Comparison of ENCODE assay signal across 17 cellular contexts in the genomic region with DNA sequence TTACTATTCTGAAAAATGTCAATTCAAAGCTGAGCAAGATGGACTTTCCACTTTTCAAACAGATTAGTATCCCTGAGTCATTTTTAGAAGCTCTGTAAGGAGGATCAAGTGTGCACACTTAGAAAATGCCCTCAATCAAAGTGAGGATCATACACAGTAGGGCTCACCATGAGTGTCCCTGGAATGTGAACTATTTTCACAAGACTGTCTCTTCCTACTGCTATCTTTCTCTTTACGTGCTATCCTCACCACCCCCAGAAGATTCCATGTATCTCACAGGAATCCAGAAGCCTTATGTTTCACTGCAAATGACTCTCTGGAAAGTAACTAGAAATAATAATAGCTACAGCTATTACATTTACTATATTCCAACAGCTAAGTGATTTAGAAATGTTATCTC.
"Had no signal": no experiment of that assay in that cellular context is flagged by ENCODE, and none has a peak within 500 bp of the region (broad histone marks: within the 10 kb centered on the region; RNA-seq: fewer than 3 reads in every experiment).

No MANE protein-coding gene starts in this region.

- ATAC-seq: activated CD4-positive, alpha-beta T cell treated with anti-CD3 and anti-CD28 coated beads for 36 hours; activated CD8-positive, alpha-beta T cell treated with anti-CD3 and anti-CD28 coated beads for 36 hours; activated T-cell treated with anti-CD3 and anti-CD28 coated beads, Interleukin-2, amount 50 U/mL, for 72 hours; sciatic nerve had no signal

- H3K27ac ChIP-seq: epithelial cell of prostate had no signal

- DNase-seq: activated CD4-positive, alpha-beta T cell treated with anti-CD3 and anti-CD28 coated beads for 36 hours; activated CD8-positive, alpha-beta memory T cell treated with anti-CD3 and anti-CD28 coated beads, Interleukin-2, amount 50 U/mL, for 4 hours; activated CD8-positive, alpha-beta T cell treated with anti-CD3 and anti-CD28 coated beads for 36 hours; activated naive CD8-positive, alpha-beta T cell treated with anti-CD3 and anti-CD28 coated beads, Interleukin-2, amount 10 ng/mL, durations not matched to agents 7 days and 5 days; activated T-cell treated with anti-CD3 and anti-CD28 coated beads, Interleukin-2, amount 50 U/mL, for 72 hours; aorta; caudate nucleus; cortex of kidney; effector memory CD4-positive, alpha-beta T cell; hypothalamus; midbrain; naive B cell; stimulated activated CD4-positive, alpha-beta T cell treated with anti-CD3 and anti-CD28 coated beads, Interleukin-12 subunit alpha, Interleukin-12 subunit beta, amount 100 ng/mL, for 4 hours; stimulated activated naive CD4-positive, alpha-beta T cell; trophoblast cell had no signal
